In the genomic region with DNA sequence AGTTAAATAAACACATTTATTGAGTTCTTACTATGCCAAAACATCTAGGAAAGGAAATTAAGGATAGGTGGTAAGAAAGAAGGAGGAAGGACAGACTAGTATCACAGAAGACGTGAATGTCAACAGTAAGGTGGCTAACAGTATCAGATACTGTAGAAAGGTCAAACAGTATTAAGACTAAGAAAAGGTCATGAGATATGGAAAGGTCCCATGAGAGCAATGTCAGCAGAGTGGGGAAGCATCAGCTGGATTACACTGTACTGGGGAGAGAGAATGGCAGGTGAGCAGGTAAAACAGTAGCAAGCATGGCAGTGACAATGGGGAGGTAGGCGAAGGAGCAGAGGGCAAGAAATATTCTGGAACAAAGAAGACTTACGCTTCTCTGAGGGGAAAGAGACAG, we compare ENCODE assay signal across 2 cellular contexts.
A peak's percentile ranks its signal among the peaks of the same experiment; 100 is the strongest.
TF ChIP-seq lines count a peak whose summit lies in the region.

No MANE protein-coding gene starts in this region.

TF ChIP-seq in GM12891, 5 proteins besides CTCF, POLR2A, EP300 and RAD21:
- TF ChIP-seq PAX5 (IDR thresholded peaks at IDR 0.05; ENCODE audit: insufficient read depth, low read length, severe bottlenecking), result no peak
- no peak for TF ChIP-seq SPI1 (IDR thresholded peaks at IDR 0.05; ENCODE audit: low read depth, low read length)
- no peak for TF ChIP-seq TAF1 (IDR thresholded peaks at IDR 0.05; ENCODE audit: low read depth, low read length)
- no peak for TF ChIP-seq POU2F2 (IDR thresholded peaks at IDR 0.05; ENCODE audit: low read depth, low read length)
- TF ChIP-seq POLR2AphosphoS5 (IDR thresholded peaks at IDR 0.05; ENCODE audit: low read depth, low read length), result no peak

TF ChIP-seq in K562, 482 proteins besides CTCF, POLR2A, EP300 and RAD21:
- TF ChIP-seq, protein P1, sequence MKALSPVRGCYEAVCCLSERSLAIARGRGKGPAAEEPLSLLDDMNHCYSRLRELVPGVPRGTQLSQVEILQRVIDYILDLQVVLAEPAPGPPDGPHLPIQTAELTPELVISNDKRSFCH (CRISPR knock-in tag; IDR thresholded peaks at IDR 0.05), result no peak
- TF ChIP-seq, protein P1 (tag; IDR thresholded peaks at IDR 0.05), result peak; percentile 81; the same call in 1 of the 2 replicates
- TF ChIP-seq SNIP1 (IDR thresholded peaks at IDR 0.05; ENCODE audit: low read depth) (no peak), SP2 (IDR thresholded peaks at IDR 0.05; ENCODE audit: extremely low read depth, low read depth, low read length, poor library complexity, severe bottlenecking) (no peak)
